ENCODE assay signal across 10 cellular contexts in genomic region chr10:13717571-13717935, GRCh38.
DNase-seq lines count a peak whose midpoint lies in the region; ATAC-seq, FAIRE-seq and TF ChIP-seq lines count a peak whose summit lies in the region.
"Had no signal": no experiment of that assay in that cellular context is flagged by ENCODE, and none has a peak within 500 bp of the region (broad histone marks: within the 10 kb centered on the region; RNA-seq: fewer than 3 reads in every experiment).

No MANE protein-coding gene starts in this region.

- no peak overlapping the region for H3K9ac ChIP-seq in mucosa of rectum (ENCODE audit: low read depth in 1 of 2, low read length in 2 of 2)

- no peak for DNase-seq in heart right ventricle
- DNase-seq in Right ventricle myocardium inferior (ENCODE audit: missing footprints) = no peak
- DNase-seq in bronchial epithelial cell (ENCODE audit: low read depth) = peak; percentile 51
- DNase-seq in AG20443 (ENCODE audit: low spot score) = no peak
- no peak for DNase-seq in activated gamma-delta T cell (lab: John Stamatoyannopoulos, UW)
- DNase-seq: NCI-H345 had no signal

- H3K9me3 ChIP-seq in heart right ventricle (no peaks in the 10 kb centered on the region), mucosa of rectum (ENCODE audit: control insufficient read depth in 2 of 2, low read length in 2 of 2) (no peaks in the 10 kb centered on the region)

- no peak for FAIRE-seq in bronchial epithelial cell (lab: Jason Lieb, UNC)
- FAIRE-seq: endometrium had no signal

- H3K36me3 ChIP-seq in heart right ventricle (peaks cover 0 to 11% (median 0%) of the 10 kb centered on the region in 9 donors), bronchial epithelial cell (ENCODE audit: control insufficient read depth, insufficient read depth, low read length) (no peaks in the 10 kb centered on the region), mucosa of rectum (ENCODE audit: control insufficient read depth in 2 of 2, insufficient read depth in 2 of 2, low read length in 2 of 2) (no peaks in the 10 kb centered on the region)

- TF ChIP-seq CTCF in heart right ventricle (IDR thresholded peaks at IDR 0.05) (no peak), bronchial epithelial cell (IDR thresholded peaks at IDR 0.05; ENCODE audit: insufficient read depth, low read length, severe bottlenecking) (no peak)

- H3K27ac ChIP-seq in heart right ventricle = peak overlapping the region; percentile 72 to 85 (median 76)
- peak overlapping the region in 1 of 2 donors; percentile 40 for H3K27ac ChIP-seq in mucosa of rectum (ENCODE audit: low read depth in 2 of 2, low read length in 2 of 2)

- intact Hi-C loops in heart right ventricle (cut with DNase I) = loop anchor here in 5 of 10 donors (5.0 to 10.0 kb wide), 5 partner anchors 35 to 60 kb away; no protein-coding TSS in a partner anchor
- intact Hi-C loops in Right ventricle myocardium inferior (cut with DNase I) = no loop called here

- peak overlapping the region in 9 of 10 donors; percentile 24 to 45 (median 40) for H3K4me3 ChIP-seq in heart right ventricle
- H3K4me3 ChIP-seq in bronchial epithelial cell (ENCODE audit: low read depth, low read length) = peak overlapping the region; percentile 31
- H3K4me3 ChIP-seq in mucosa of rectum (ENCODE audit: low read length in 2 of 2) = peak overlapping the region; percentile 60 to 64

- H3K4me1 ChIP-seq in heart right ventricle = peaks cover 4 to 49% (median 37%) of the 10 kb centered on the region in 9 donors
- H3K4me1 ChIP-seq in mucosa of rectum (ENCODE audit: control insufficient read depth in 2 of 2, insufficient read depth in 2 of 2, low read length in 2 of 2) = peaks cover 5 to 14% of the 10 kb centered on the region in 2 donors

- H3K27me3 ChIP-seq in heart right ventricle (no peaks in the 10 kb centered on the region), bronchial epithelial cell (ENCODE audit: control insufficient read depth, insufficient read depth, low read length) (no peaks in the 10 kb centered on the region), mucosa of rectum (ENCODE audit: control insufficient read depth in 2 of 2, insufficient read depth in 2 of 2, low read length in 2 of 2) (no peaks in the 10 kb centered on the region)

- WGBS in heart right ventricle, 2 donors = 61 to 72% methylated on average over 8 of the region's 8 CpGs

- peak in 2 of 8 donors; percentile 3 to 18 for ATAC-seq in heart right ventricle
- no peak for ATAC-seq in Right ventricle myocardium inferior
- no peak for ATAC-seq in HG02840 (IDR thresholded peaks at IDR 0.05; ENCODE audit: low FRiP score, unreplicated experiment)
- ATAC-seq in GM19035 (IDR thresholded peaks at IDR 0.05; ENCODE audit: unreplicated experiment) = no peak
